Comparison of ENCODE assay signal across 8 cellular contexts in the genomic region with DNA sequence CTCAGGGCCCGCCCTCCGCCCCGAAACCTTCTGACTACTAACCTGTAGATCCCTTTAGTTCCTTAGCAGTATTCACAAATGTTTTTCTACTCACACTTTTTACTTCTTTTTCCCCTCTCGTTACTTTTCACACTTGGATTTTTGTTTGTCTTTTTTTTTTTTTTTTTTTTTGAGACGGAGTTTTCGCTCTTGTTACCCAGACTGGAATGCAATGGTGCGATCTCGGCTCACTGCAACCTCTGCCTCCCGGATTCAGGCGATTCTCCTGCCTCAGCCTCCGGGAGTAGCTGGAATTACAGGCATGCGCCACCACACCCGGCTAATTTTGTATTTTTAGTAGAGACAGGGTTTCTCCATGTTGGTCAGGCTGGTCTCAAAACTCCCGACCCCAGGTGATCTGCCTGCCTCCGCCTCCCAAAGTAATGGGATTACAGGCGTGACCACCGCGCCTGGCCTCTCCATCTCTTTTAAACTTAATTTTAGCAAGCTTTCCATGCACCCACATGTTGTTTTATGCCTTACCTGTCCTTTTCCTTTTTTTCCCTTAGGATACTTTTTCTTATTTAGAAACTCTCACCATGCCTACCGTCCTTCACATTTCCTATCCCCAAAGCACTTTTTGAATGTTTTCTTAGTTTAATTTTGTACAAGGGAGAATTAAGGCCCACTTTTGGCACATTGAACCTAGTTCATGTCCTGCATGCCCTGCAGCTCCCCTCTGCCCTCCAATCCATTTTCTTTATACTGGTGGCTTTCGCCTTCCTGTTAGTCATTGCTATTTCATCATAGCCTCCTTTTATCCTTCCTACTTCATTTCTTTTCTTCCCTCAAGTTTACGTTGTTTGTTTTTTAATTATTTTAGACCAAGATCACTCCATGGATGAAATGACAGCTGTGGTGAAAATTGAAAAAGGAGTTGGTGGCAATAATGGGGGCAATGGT. TPM values are rescaled to one million over a fixed set of nuclear protein-coding genes. Genes with fewer than 3 reads are reported as not detected.
DNase-seq lines count a peak whose midpoint lies in the region; ATAC-seq and TF ChIP-seq lines count a peak whose summit lies in the region.

No MANE protein-coding gene starts in this region.

- peak overlapping the region; percentile 81 for H3K4me2 ChIP-seq in PC-3 (ENCODE audit: low read length)

- peaks cover 33% of the 10 kb centered on the region for H3K4me1 Mint-ChIP-seq in neural crest cell

- DNase-seq in GM12864 (ENCODE audit: low read depth) = no peak
- DNase-seq in PC-3 = peak; percentile 64
- no peak for DNase-seq in neural crest cell (ENCODE audit: low read depth, low spot score)
- no peak for DNase-seq in GM13977 (ENCODE audit: low spot score)
- no peak for DNase-seq in OCI-M2 (lab: John Stamatoyannopoulos, UW; ENCODE audit: unreplicated experiment)
- no peak for DNase-seq in COLO829 (ENCODE audit: low spot score)

- peak overlapping the region; percentile 97 for H3K4me3 Mint-ChIP-seq in neural crest cell

- peak overlapping the region; percentile 89 for H3K27ac ChIP-seq in PC-3 (ENCODE audit: low read length)

- CTCF ChIA-PET in PC-3 (lab: Charles Lee) = interaction anchor here (0.5 to 2.8 kb wide), 6 partner anchors 26 to 161 kb away, joined by 3 to 16 read pairs (median 4); a partner anchor contains a TSS

- 0 out of 2 replicates have a peak overlapping the region, but pooled peaks have one; percentile 44 for H2AFZ ChIP-seq in PC-3 (ENCODE audit: low read length)

- H3K27me3 ChIP-seq in PC-3 (ENCODE audit: low read length) = no peaks in the 10 kb centered on the region
- H3K27me3 ChIP-seq in endocrine pancreas (ENCODE audit: control insufficient read depth, insufficient read depth, low read length) = no peaks in the 10 kb centered on the region

- H3K9me3 ChIP-seq in PC-3 (ENCODE audit: low read length) (no peaks in the 10 kb centered on the region), endocrine pancreas (ENCODE audit: control insufficient read depth, low read length) (no peaks in the 10 kb centered on the region)

- no peaks in the 10 kb centered on the region for H3K9me2 ChIP-seq in PC-3 (replicated peaks; ENCODE audit: low read length)

- peak overlapping the region; percentile 90 for H3K9ac ChIP-seq in PC-3 (ENCODE audit: low read length)
- H3K9ac ChIP-seq in endocrine pancreas (ENCODE audit: control insufficient read depth, insufficient read depth, low read length) = peak overlapping the region; percentile 71

- POLR2A ChIA-PET in PC-3 (lab: Charles Lee; ENCODE audit: unreplicated experiment) = interaction anchor here (0.6 to 0.9 kb wide), 2 partner anchors 47 to 83 kb away, joined by 3 to 6 read pairs; no protein-coding TSS in a partner anchor

- H3K27me3 Mint-ChIP-seq in neural crest cell (ENCODE audit: low read depth) = no peaks in the 10 kb centered on the region

- no peaks in the 10 kb centered on the region for H3K9me3 Mint-ChIP-seq in neural crest cell

- H4K20me1 ChIP-seq in PC-3 (ENCODE audit: low read length) = peaks cover 19% of the 10 kb centered on the region

- H3K36me3 ChIP-seq in PC-3 (ENCODE audit: low read depth, low read length) (peaks cover 17% of the 10 kb centered on the region), endocrine pancreas (ENCODE audit: control insufficient read depth, insufficient read depth, low read length) (no peaks in the 10 kb centered on the region)

- ATAC-seq in PC-3 = no peak
- no peak for ATAC-seq in GM18858 (IDR thresholded peaks at IDR 0.05; ENCODE audit: unreplicated experiment)

- BruUV-seq in PC-3 (replicated peaks; lab: Mats Ljungman, UMichigan) = no TSS peak

- H3F3A ChIP-seq in PC-3 (ENCODE audit: low read length, unreplicated experiment) = no peaks in the 10 kb centered on the region

- H3K4me3 ChIP-seq in GM12864 (ENCODE audit: low read depth, low read length) = peak overlapping the region; percentile 65
- peak overlapping the region; percentile 71 for H3K4me3 ChIP-seq in PC-3 (ENCODE audit: low read length)
- peak overlapping the region; percentile 59 for H3K4me3 ChIP-seq in endocrine pancreas (ENCODE audit: control insufficient read depth, insufficient read depth, low read length)

- TF ChIP-seq CTCF in GM12864 (IDR thresholded peaks at IDR 0.05; ENCODE audit: low read depth, low read length, missing control alignments) (no peak), PC-3 (conservative IDR thresholded peaks at IDR 0.05; ENCODE audit: low read depth, low read length) (no peak), neural crest cell (conservative IDR thresholded peaks at IDR 0.05) (no peak), GM13977 (IDR thresholded peaks at IDR 0.05; ENCODE audit: extremely low read depth, insufficient read depth, missing control alignments) (no peak)

- H3K36me3 Mint-ChIP-seq in neural crest cell (ENCODE audit: low read depth) = peaks cover 11% of the 10 kb centered on the region

- peak overlapping the region; percentile 19 for H3K27ac Mint-ChIP-seq in neural crest cell (ENCODE audit: unreplicated experiment)

- peaks cover 44% of the 10 kb centered on the region for H3K4me1 ChIP-seq in PC-3 (ENCODE audit: insufficient read depth, low read length)
- H3K4me1 ChIP-seq in endocrine pancreas (ENCODE audit: control insufficient read depth, insufficient read depth, low read length) = peaks cover 13% of the 10 kb centered on the region

- intact Hi-C loops in PC-3 (cut with micrococcal nuclease) = loop anchor here (2.0 kb wide), 1 partner anchor 40 kb away; no protein-coding TSS in a partner anchor

- H3K79me2 ChIP-seq in PC-3 (ENCODE audit: low read length) = peaks cover 49% of the 10 kb centered on the region

- in situ Hi-C loops in GM13977 (cut with MboI; ENCODE audit: low pct_unique_long_range_greater_than_20kb, low sequenced_read_pairs, unreplicated experiment) = no loop called here

RNA-seq across cellular contexts. Expression of a gene that starts 1.1 kb away (rescaled TPM):
- total RNA-seq in PC-3 (2014; rRNA removed) (49.7 and 57.6 TPM in 2 replicates), neural crest cell (88.1 and 96.0 TPM in 2 replicates)

RNA-seq across cellular contexts. Expression of a gene that starts 42.6 kb away (rescaled TPM):
- total RNA-seq in PC-3 (2014; rRNA removed) (0.29 TPM in 1 of 2 replicates, not detected in the other), neural crest cell (not detected in 2 replicates)

RNA-seq across cellular contexts. Expression of a gene that starts 44.9 kb away (rescaled TPM):
- not detected in 2 replicates for total RNA-seq in PC-3 (2014; rRNA removed)
- 0.07 TPM in 1 of 2 replicates, not detected in the other for total RNA-seq in neural crest cell

RNA-seq across cellular contexts. Expression of a gene that starts 59.7 kb away (rescaled TPM):
- 53.5 and 55.8 TPM in 2 replicates for total RNA-seq in PC-3 (2014; rRNA removed)
- 94.1 and 95.1 TPM in 2 replicates for total RNA-seq in neural crest cell
